Comparison of ENCODE assay signal across 17 cellular contexts in the genomic region with DNA sequence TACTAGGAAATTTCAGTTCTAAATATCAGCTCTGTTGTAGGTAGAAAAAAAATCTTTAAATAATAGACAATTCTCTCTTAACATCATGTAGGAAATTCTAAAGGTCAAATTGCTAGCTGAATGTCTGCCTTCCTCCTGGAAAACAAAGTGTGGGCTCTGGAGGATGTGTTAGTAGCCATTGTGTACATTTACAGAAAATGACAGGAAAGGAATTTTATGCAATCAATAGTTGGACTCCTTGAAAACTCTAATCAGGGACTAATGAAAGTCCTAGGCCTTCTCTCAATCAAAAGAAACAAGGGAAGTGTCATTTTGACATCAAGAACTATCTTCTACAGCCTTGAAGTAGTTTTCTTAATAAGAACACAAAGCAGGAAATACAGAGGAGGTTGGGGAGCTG.
"Had no signal": no experiment of that assay in that cellular context is flagged by ENCODE, and none has a peak within 500 bp of the region (broad histone marks: within the 10 kb centered on the region; RNA-seq: fewer than 3 reads in every experiment).

No MANE protein-coding gene starts in this region.

- DNase-seq: erythroblast; foreskin keratinocyte; head of caudate nucleus; kidney glomerular epithelial cell; mesendoderm; naive B cell; posterior cingulate gyrus; sigmoid colon; stimulated activated CD4-positive, alpha-beta T cell treated with anti-CD3 and anti-CD28 coated beads, Interleukin-2, amount 100 ng/mL, for 24 hours; stimulated activated CD4-positive, alpha-beta T cell treated with anti-CD3 and anti-CD28 coated beads, Interleukin-4, amount 100 ng/mL, for 4 hours; stimulated activated naive B cell treated with anti-CD40 and anti-IgM and Interleukin-4, amounts not matched to agents 10 μg/mL and 1 μg/mL and 100 μg/mL, for 72 hours; stimulated activated naive CD8-positive, alpha-beta T cell treated with anti-CD3 and anti-CD28 coated beads, Interleukin-15, amount 100 ng/mL, for 72 hours; testis had no signal

- H3K9me3 Mint-ChIP-seq: naive B cell; nephron; stimulated activated naive B cell treated with anti-CD40 and anti-IgM and Interleukin-4, amounts not matched to agents 10 μg/mL and 1 μg/mL and 100 μg/mL, for 72 hours; stimulated activated naive CD8-positive, alpha-beta T cell treated with anti-CD3 and anti-CD28 coated beads, Interleukin-15, amount 100 ng/mL, for 72 hours had no signal

- H3K4me3 Mint-ChIP-seq: naive B cell; nephron; stimulated activated naive B cell treated with anti-CD40 and anti-IgM and Interleukin-4, amounts not matched to agents 10 μg/mL and 1 μg/mL and 100 μg/mL, for 72 hours; stimulated activated naive CD8-positive, alpha-beta T cell treated with anti-CD3 and anti-CD28 coated beads, Interleukin-15, amount 100 ng/mL, for 72 hours had no signal

- H3K27me3 ChIP-seq: foreskin keratinocyte, hepatocyte, sigmoid colon, testis, tibial nerve had no signal

- H3K36me3 Mint-ChIP-seq: naive B cell; stimulated activated naive B cell treated with anti-CD40 and anti-IgM and Interleukin-4, amounts not matched to agents 10 μg/mL and 1 μg/mL and 100 μg/mL, for 72 hours had no signal

- H3K4me3 ChIP-seq: hepatocyte, sigmoid colon, skin epidermis, testis, tibial nerve had no signal

- H2AFZ ChIP-seq: hepatocyte had no signal

- H3K27me3 Mint-ChIP-seq: naive B cell; stimulated activated naive B cell treated with anti-CD40 and anti-IgM and Interleukin-4, amounts not matched to agents 10 μg/mL and 1 μg/mL and 100 μg/mL, for 72 hours; stimulated activated naive CD8-positive, alpha-beta T cell treated with anti-CD3 and anti-CD28 coated beads, Interleukin-15, amount 100 ng/mL, for 72 hours had no signal

- H3K79me2 ChIP-seq: hepatocyte had no signal

- H3K4me1 ChIP-seq: foreskin keratinocyte, sigmoid colon, testis, tibial nerve had no signal

- H3K4me1 Mint-ChIP-seq: naive B cell; stimulated activated naive B cell treated with anti-CD40 and anti-IgM and Interleukin-4, amounts not matched to agents 10 μg/mL and 1 μg/mL and 100 μg/mL, for 72 hours; stimulated activated naive CD8-positive, alpha-beta T cell treated with anti-CD3 and anti-CD28 coated beads, Interleukin-15, amount 100 ng/mL, for 72 hours had no signal

- H3K36me3 ChIP-seq: sigmoid colon, tibial nerve had no signal

- H3K9me3 ChIP-seq: sigmoid colon, testis, tibial nerve had no signal

- H3K27ac ChIP-seq: foreskin keratinocyte, hepatocyte, sigmoid colon, skin epidermis, testis, tibial nerve had no signal

- H3K4me2 ChIP-seq: hepatocyte had no signal

- H3K27ac Mint-ChIP-seq: naive B cell; nephron; stimulated activated naive B cell treated with anti-CD40 and anti-IgM and Interleukin-4, amounts not matched to agents 10 μg/mL and 1 μg/mL and 100 μg/mL, for 72 hours; stimulated activated naive CD8-positive, alpha-beta T cell treated with anti-CD3 and anti-CD28 coated beads, Interleukin-15, amount 100 ng/mL, for 72 hours had no signal
